Comparison of ENCODE assay signal across 8 cellular contexts in genomic region chr17:28717578-28718316, GRCh38. TPM values are rescaled to one million over a fixed set of nuclear protein-coding genes. Genes with fewer than 3 reads are reported as not detected.
DNase-seq lines count a peak whose midpoint lies in the region; ATAC-seq and TF ChIP-seq lines count a peak whose summit lies in the region.

TSS of gene RAB34 (minus strand) at chr17:28717868. CDS start at chr17:28717266, 602 bp downstream.

- no peak within 1 kb of the TSS for H2AFZ ChIP-seq in KMS-11 (ENCODE audit: low read depth)

- H3K9me3 Mint-ChIP-seq in activated CD4-positive, alpha-beta memory T cell treated with anti-CD3 and anti-CD28 coated beads for 36 hours: no peaks in the 10 kb centered on the region

- H3K4me3 ChIP-seq in KMS-11 (IDR thresholded peaks at IDR 0.05; ENCODE audit: insufficient read depth, low read depth, low read length) (no peak within 1 kb of the TSS), fibroblast of mammary gland (ENCODE audit: control insufficient read depth, low read depth, low read length) (peak within 1 kb of the TSS; percentile 68), muscle layer of duodenum (ENCODE audit: low read depth in 1 of 2, low read length in 2 of 2) (peak within 1 kb of the TSS; percentile 70 to 71)

- H3K36me3 Mint-ChIP-seq in activated CD4-positive, alpha-beta memory T cell treated with anti-CD3 and anti-CD28 coated beads for 36 hours: peaks cover 32% of the 10 kb centered on the region

- peaks cover 30% of the 10 kb centered on the region for H3K4me1 Mint-ChIP-seq in activated CD4-positive, alpha-beta memory T cell treated with anti-CD3 and anti-CD28 coated beads for 36 hours (ENCODE audit: low read depth)

- peaks cover 29% of the 10 kb centered on the region for H3K79me2 ChIP-seq in KMS-11 (ENCODE audit: insufficient read depth, low read depth)

- H3K9ac ChIP-seq in KMS-11: no peak within 1 kb of the TSS

- H3K4me1 ChIP-seq in KMS-11 (ENCODE audit: low read depth, poor library complexity, severe bottlenecking) (peaks cover 24% of the 10 kb centered on the region), muscle layer of duodenum (ENCODE audit: control insufficient read depth in 1 of 2, insufficient read depth in 2 of 2, low read length in 2 of 2) (peaks cover 17 to 48% of the 10 kb centered on the region in 2 donors)

- peak within 1 kb of the TSS; percentile 86; the same call in 1 of the 2 replicates for H3K4me2 ChIP-seq in KMS-11

- H3K27ac ChIP-seq in KMS-11 (no peak within 1 kb of the TSS), muscle layer of duodenum (ENCODE audit: low read length) (peak within 1 kb of the TSS; percentile 72)

- H3K27me3 Mint-ChIP-seq in activated CD4-positive, alpha-beta memory T cell treated with anti-CD3 and anti-CD28 coated beads for 36 hours: peaks cover 16% of the 10 kb centered on the region

- peaks cover 24% of the 10 kb centered on the region for H3K27me3 ChIP-seq in KMS-11 (ENCODE audit: insufficient read depth, low read depth)
- H3K27me3 ChIP-seq in muscle layer of duodenum (ENCODE audit: low read depth, low read length): no peaks in the 10 kb centered on the region

- POLR2A ChIA-PET in activated CD4-positive, alpha-beta memory T cell treated with anti-CD3 and anti-CD28 coated beads for 36 hours (lab: Charles Lee): no interaction called here

- DNase-seq in DMS79 treated with DMSO at 0.1 percent for 48 hours (lab: John Stamatoyannopoulos, UW) (peak; percentile 89), fibroblast of mammary gland (ENCODE audit: low read depth) (peak; percentile 85), ureter (ENCODE audit: low spot score) (peak; percentile 85)
- peak; percentile 20 for DNase-seq in activated CD4-positive, alpha-beta memory T cell treated with anti-CD3 and anti-CD28 coated beads for 36 hours

- CTCF ChIA-PET in activated CD4-positive, alpha-beta memory T cell treated with anti-CD3 and anti-CD28 coated beads for 36 hours (lab: Charles Lee): interaction anchor here (1.0 kb wide), 1 partner anchor 9 kb away, joined by 4 read pairs; the partner anchor contains the start of gene TLCD1

- H4K20me1 ChIP-seq in KMS-11 (ENCODE audit: insufficient read depth): 0 out of 2 replicates have a peak, but pooled peaks cover 5% of the 10 kb centered on the region

- H3K9me3 ChIP-seq in muscle layer of duodenum (ENCODE audit: control insufficient read depth in 1 of 2, low read length in 2 of 2): no peaks in the 10 kb centered on the region

- ATAC-seq in GM18861 (IDR thresholded peaks at IDR 0.05; ENCODE audit: unreplicated experiment) (no peak), GM21447 (IDR thresholded peaks at IDR 0.05; ENCODE audit: unreplicated experiment) (no peak)

- peak within 1 kb of the TSS; percentile 71 for H3K27ac Mint-ChIP-seq in activated CD4-positive, alpha-beta memory T cell treated with anti-CD3 and anti-CD28 coated beads for 36 hours

- H3K36me3 ChIP-seq in KMS-11 (ENCODE audit: insufficient read depth): peaks cover 18% of the 10 kb centered on the region; the same call in 1 of the 2 replicates
- H3K36me3 ChIP-seq in muscle layer of duodenum (ENCODE audit: control insufficient read depth in 1 of 2, insufficient read depth in 2 of 2, low read length in 2 of 2): peaks cover 11 to 26% of the 10 kb centered on the region in 2 donors

- TF ChIP-seq CTCF in KMS-11 (conservative IDR thresholded peaks at IDR 0.05; ENCODE audit: low read depth, low read length): no peak
- TF ChIP-seq CTCF in fibroblast of mammary gland (conservative IDR thresholded peaks at IDR 0.05; ENCODE audit: control insufficient read depth, insufficient read depth, low read depth, low read length): no peak

- H3K4me3 Mint-ChIP-seq in activated CD4-positive, alpha-beta memory T cell treated with anti-CD3 and anti-CD28 coated beads for 36 hours: peak within 1 kb of the TSS; percentile 14

- intact Hi-C loops in activated CD4-positive, alpha-beta memory T cell treated with anti-CD3 and anti-CD28 coated beads for 36 hours (cut with micrococcal nuclease): loop anchor here (2.0 kb wide), 1 partner anchor 95 kb away; no protein-coding TSS in a partner anchor

RNA-seq across cellular contexts. Expression of gene RAB34, which starts in this region (rescaled TPM):
- total RNA-seq in activated CD4-positive, alpha-beta memory T cell treated with anti-CD3 and anti-CD28 coated beads for 36 hours: 1 to 10 TPM; 4.9 to 6.6 TPM
- total RNA-seq in ureter: 82.9 TPM

Comparison
In these comparisons a context has a peak if more than half of its experiments do, and no peak if none do; other contexts are left out.
1. RNA of gene RAB34 (total RNA-seq): 82.9 TPM in ureter (single experiment); 4.9 to 6.6 TPM in activated CD4-positive, alpha-beta memory T cell treated with anti-CD3 and anti-CD28 coated beads for 36 hours; every median in the first group is over 10 times any median in the second.
2. DNase-seq: peak in every context shown above with its lines; median percentile 89 in DMS79 treated with DMSO at 0.1 percent for 48 hours; 85 in fibroblast of mammary gland; 85 in ureter; 20 in activated CD4-positive, alpha-beta memory T cell treated with anti-CD3 and anti-CD28 coated beads for 36 hours.